8 cellular contexts compared by ENCODE assay signal in the genomic region with DNA sequence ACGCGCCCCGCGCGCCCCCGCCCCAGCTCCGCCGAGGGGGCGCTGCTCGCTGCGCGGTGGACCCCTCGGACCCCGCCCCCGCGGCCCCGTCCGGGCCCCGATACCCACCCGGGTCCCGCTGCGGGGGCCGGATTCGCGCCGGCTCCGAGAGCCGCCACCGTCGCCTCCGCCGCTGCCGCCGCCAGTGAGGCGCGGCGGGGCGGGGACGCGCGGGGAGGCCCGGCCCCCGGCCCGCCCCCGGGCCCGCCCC. TPM values are rescaled to one million over a fixed set of nuclear protein-coding genes. Genes with fewer than 3 reads are reported as not detected.
DNase-seq lines count a peak whose midpoint lies in the region; ATAC-seq and TF ChIP-seq lines count a peak whose summit lies in the region.

TBC1D16 (minus strand) TSS at position 186 of the 250 bp plus-strand sequence. CDS start 22,325 bp downstream, outside the sequence.

- no peaks in the 10 kb centered on the region for H3K36me3 Mint-ChIP-seq in naive thymus-derived CD8-positive, alpha-beta T cell

- H3K4me3 ChIP-seq in OCI-LY3 (ENCODE audit: low read length), result peak within 1 kb of the TSS; percentile 99

- H3K27me3 ChIP-seq in OCI-LY3 (ENCODE audit: low read depth, low read length), result no peaks in the 10 kb centered on the region

- in situ Hi-C loops in endometrial microvascular endothelial cells (cut with HindIII; ENCODE audit: inconsistent ontology term, low pct_unique_long_range_greater_than_20kb, low sequenced_read_pairs), result no loop called here

- peak within 1 kb of the TSS; percentile 47; the same call in 1 of the 2 replicates for H2AFZ ChIP-seq in OCI-LY3 (ENCODE audit: low read depth, low read length)

- peak in 1 of 10 donors; percentile 67 for DNase-seq in naive thymus-derived CD8-positive, alpha-beta T cell
- DNase-seq in SIG-M5 (lab: John Stamatoyannopoulos, UW), result no peak
- no peak for DNase-seq in NCI-H748 treated with DMSO at 0.1 percent for 48 hours (lab: John Stamatoyannopoulos, UW)
- no peak for DNase-seq in NCI-H2029 treated with DMSO at 0.1 percent for 48 hours (lab: John Stamatoyannopoulos, UW)

- ATAC-seq in naive thymus-derived CD8-positive, alpha-beta T cell, result no peak
- ATAC-seq in GM19324 (IDR thresholded peaks at IDR 0.05; ENCODE audit: low FRiP score, unreplicated experiment), result no peak

- H3K9ac ChIP-seq in ES-I3 (ENCODE audit: low read depth, low read length) (peak within 1 kb of the TSS; percentile 98), OCI-LY3 (ENCODE audit: low read length) (peak within 1 kb of the TSS; percentile 81)

- H3K27ac Mint-ChIP-seq in naive thymus-derived CD8-positive, alpha-beta T cell, result peak within 1 kb of the TSS; percentile 66 to 97 (median 95)

- peaks cover 5 to 23% (median 11%) of the 10 kb centered on the region in 4 donors for H3K4me1 Mint-ChIP-seq in naive thymus-derived CD8-positive, alpha-beta T cell

- POLR2A ChIA-PET in naive thymus-derived CD8-positive, alpha-beta T cell (lab: Charles Lee), result no interaction called here

- H3K9me3 Mint-ChIP-seq in naive thymus-derived CD8-positive, alpha-beta T cell, result no peaks in the 10 kb centered on the region

- H3K4me2 ChIP-seq in OCI-LY3 (ENCODE audit: low read length), result peak within 1 kb of the TSS; percentile 98

- H3K36me3 ChIP-seq in ES-I3 (ENCODE audit: insufficient read depth, low read length) (no peaks in the 10 kb centered on the region), OCI-LY3 (replicated peaks; ENCODE audit: low read depth, low read length) (no peaks in the 10 kb centered on the region)

- 0 out of 2 replicates have a peak, but pooled peaks cover 3% of the 10 kb centered on the region for H3K79me2 ChIP-seq in OCI-LY3 (ENCODE audit: low read length)

- no peaks in the 10 kb centered on the region for H3K9me3 ChIP-seq in ES-I3 (ENCODE audit: control insufficient read depth, insufficient read depth, low read length)
- H3K9me3 ChIP-seq in OCI-LY3 (ENCODE audit: insufficient read depth, low read length), result no peaks in the 10 kb centered on the region

- H3K27me3 Mint-ChIP-seq in naive thymus-derived CD8-positive, alpha-beta T cell, result peaks cover 0 to 8% (median 0%) of the 10 kb centered on the region in 5 donors

- no peak for TF ChIP-seq CTCF in OCI-LY3 (IDR thresholded peaks at IDR 0.05; ENCODE audit: low read depth, low read length)

- peaks cover 16% of the 10 kb centered on the region for H4K20me1 ChIP-seq in OCI-LY3 (ENCODE audit: insufficient read depth, low read length)

- no peak within 1 kb of the TSS for H3K27ac ChIP-seq in OCI-LY3 (ENCODE audit: low read length)

- H3K4me3 Mint-ChIP-seq in naive thymus-derived CD8-positive, alpha-beta T cell, result peak within 1 kb of the TSS; percentile 83 to 97 (median 88)

- H3K4me1 ChIP-seq in ES-I3 (ENCODE audit: insufficient read depth, low read length) (no peaks in the 10 kb centered on the region), OCI-LY3 (ENCODE audit: low read length) (peaks cover 8% of the 10 kb centered on the region; the same call in 1 of the 2 replicates)

RNA-seq across cellular contexts. Expression of gene TBC1D16, which starts in this region (rescaled TPM):
- 22.8 TPM for total RNA-seq in endometrial microvascular endothelial cells (ENCODE audit: inconsistent ontology term)
- total RNA-seq in naive thymus-derived CD8-positive, alpha-beta T cell, result 1 to 10 TPM; 2.6 to 3.1 TPM
- polyA plus RNA-seq in naive thymus-derived CD8-positive, alpha-beta T cell, result under 1 TPM; 0.48 to 0.89 (median 0.50) TPM
